ENCODE assay signal across 1 cellular context in the genomic region with DNA sequence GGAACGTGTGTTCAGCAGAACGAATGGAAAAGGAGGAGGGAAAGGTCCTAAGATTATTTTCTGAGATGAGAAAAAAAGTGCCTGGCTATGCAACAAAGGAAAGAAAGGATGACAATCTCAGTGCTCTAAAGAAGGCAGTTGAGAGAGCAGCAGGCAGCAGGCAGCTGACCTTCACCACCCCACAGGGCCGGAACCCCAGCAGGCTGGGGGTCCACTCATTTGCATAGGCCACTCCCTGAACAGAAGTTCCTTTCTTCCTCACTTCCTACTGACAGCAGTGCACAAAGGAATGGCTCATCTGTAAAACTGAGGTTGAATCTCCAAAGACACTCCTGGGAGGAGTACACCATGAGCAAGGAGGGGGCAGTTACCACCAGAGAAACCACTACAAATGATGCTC.
TF ChIP-seq lines count a peak whose summit lies in the region.

No MANE protein-coding gene starts in this region.

TF ChIP-seq in GM23338, 12 proteins besides CTCF, POLR2A, EP300 and RAD21 (continued from another document):
- TF ChIP-seq ZNF462 (CRISPR knock-in tag; IDR thresholded peaks at IDR 0.05): no peak
- no peak for TF ChIP-seq POLR2AphosphoS5 (IDR thresholded peaks at IDR 0.05; ENCODE audit: low read depth)
- no peak for TF ChIP-seq JUNB (IDR thresholded peaks at IDR 0.05; ENCODE audit: unreplicated experiment)
- no peak for TF ChIP-seq ZNF331 (CRISPR knock-in tag; IDR thresholded peaks at IDR 0.05; ENCODE audit: low read depth)
- no peak for TF ChIP-seq EZH2 (IDR thresholded peaks at IDR 0.05; ENCODE audit: low read depth, unreplicated experiment)
- TF ChIP-seq, protein P1, sequence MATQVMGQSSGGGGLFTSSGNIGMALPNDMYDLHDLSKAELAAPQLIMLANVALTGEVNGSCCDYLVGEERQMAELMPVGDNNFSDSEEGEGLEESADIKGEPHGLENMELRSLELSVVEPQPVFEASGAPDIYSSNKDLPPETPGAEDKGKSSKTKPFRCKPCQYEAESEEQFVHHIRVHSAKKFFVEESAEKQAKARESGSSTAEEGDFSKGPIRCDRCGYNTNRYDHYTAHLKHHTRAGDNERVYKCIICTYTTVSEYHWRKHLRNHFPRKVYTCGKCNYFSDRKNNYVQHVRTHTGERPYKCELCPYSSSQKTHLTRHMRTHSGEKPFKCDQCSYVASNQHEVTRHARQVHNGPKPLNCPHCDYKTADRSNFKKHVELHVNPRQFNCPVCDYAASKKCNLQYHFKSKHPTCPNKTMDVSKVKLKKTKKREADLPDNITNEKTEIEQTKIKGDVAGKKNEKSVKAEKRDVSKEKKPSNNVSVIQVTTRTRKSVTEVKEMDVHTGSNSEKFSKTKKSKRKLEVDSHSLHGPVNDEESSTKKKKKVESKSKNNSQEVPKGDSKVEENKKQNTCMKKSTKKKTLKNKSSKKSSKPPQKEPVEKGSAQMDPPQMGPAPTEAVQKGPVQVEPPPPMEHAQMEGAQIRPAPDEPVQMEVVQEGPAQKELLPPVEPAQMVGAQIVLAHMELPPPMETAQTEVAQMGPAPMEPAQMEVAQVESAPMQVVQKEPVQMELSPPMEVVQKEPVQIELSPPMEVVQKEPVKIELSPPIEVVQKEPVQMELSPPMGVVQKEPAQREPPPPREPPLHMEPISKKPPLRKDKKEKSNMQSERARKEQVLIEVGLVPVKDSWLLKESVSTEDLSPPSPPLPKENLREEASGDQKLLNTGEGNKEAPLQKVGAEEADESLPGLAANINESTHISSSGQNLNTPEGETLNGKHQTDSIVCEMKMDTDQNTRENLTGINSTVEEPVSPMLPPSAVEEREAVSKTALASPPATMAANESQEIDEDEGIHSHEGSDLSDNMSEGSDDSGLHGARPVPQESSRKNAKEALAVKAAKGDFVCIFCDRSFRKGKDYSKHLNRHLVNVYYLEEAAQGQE (IDR thresholded peaks at IDR 0.05; ENCODE audit: unreplicated experiment): no peak
- TF ChIP-seq ZNF114 (CRISPR knock-in tag; IDR thresholded peaks at IDR 0.05): no peak
- TF ChIP-seq STAT1 (IDR thresholded peaks at IDR 0.05; ENCODE audit: unreplicated experiment): no peak
